In genomic region chr1:11650331-11650991, GRCh38 we compare ENCODE assay signal across 8 cellular contexts. TPM values are rescaled to one million over a fixed set of nuclear protein-coding genes. Genes with fewer than 3 reads are reported as not detected.
DNase-seq lines count a peak whose midpoint lies in the region; ATAC-seq, FAIRE-seq and TF ChIP-seq lines count a peak whose summit lies in the region.

No MANE protein-coding gene starts in this region.

- WGBS in suprapubic skin = 52% methylated on average over 29 of the region's 47 CpGs

- H3K9me3 Mint-ChIP-seq in activated T-helper 17 cell treated with anti-CD3 and anti-CD28 coated beads, Interleukin-2, amount 50 U/mL, for 72 hours = no peaks in the 10 kb centered on the region

- H3K27ac Mint-ChIP-seq in activated T-helper 17 cell treated with anti-CD3 and anti-CD28 coated beads, Interleukin-2, amount 50 U/mL, for 72 hours = peak overlapping the region; percentile 60

- no peaks in the 10 kb centered on the region for H3K36me3 ChIP-seq in suprapubic skin

- DNase-seq in AG10803 (ENCODE audit: low read depth) (peak; percentile 54), HCEC 1CT (peak; percentile 34), RCC 7860 (ENCODE audit: low spot score) (peak; percentile 54), foreskin keratinocyte (no peak), nucleus accumbens (lab: John Stamatoyannopoulos, UW) (peak in 47 of 56 donors; percentile 20 to 81 (median 44)), suprapubic skin (ENCODE audit: low spot score in 2 of 2) (peak; percentile 81 to 87)

- H3K27me3 ChIP-seq in foreskin keratinocyte = peaks cover 10% of the 10 kb centered on the region
- H3K27me3 ChIP-seq in suprapubic skin = peaks cover 10% of the 10 kb centered on the region

- ATAC-seq in activated T-helper 17 cell treated with anti-CD3 and anti-CD28 coated beads, Interleukin-2, amount 50 U/mL, for 72 hours (replicated peaks) = peak; percentile 71
- peak; percentile 21 for ATAC-seq in foreskin keratinocyte
- no peak for ATAC-seq in GM18520 (IDR thresholded peaks at IDR 0.05; ENCODE audit: unreplicated experiment)

- peaks cover 5% of the 10 kb centered on the region for H3K4me1 Mint-ChIP-seq in activated T-helper 17 cell treated with anti-CD3 and anti-CD28 coated beads, Interleukin-2, amount 50 U/mL, for 72 hours

- no peaks in the 10 kb centered on the region for H3K36me3 Mint-ChIP-seq in activated T-helper 17 cell treated with anti-CD3 and anti-CD28 coated beads, Interleukin-2, amount 50 U/mL, for 72 hours (ENCODE audit: low read depth)

- no peak overlapping the region for H3K4me3 ChIP-seq in AG10803 (ENCODE audit: low read length)
- H3K4me3 ChIP-seq in suprapubic skin = peak overlapping the region; percentile 17

- no peaks in the 10 kb centered on the region for H3K27me3 Mint-ChIP-seq in activated T-helper 17 cell treated with anti-CD3 and anti-CD28 coated beads, Interleukin-2, amount 50 U/mL, for 72 hours

- H3K4me1 ChIP-seq in foreskin keratinocyte (no peaks in the 10 kb centered on the region), suprapubic skin (peaks cover 33% of the 10 kb centered on the region)

- H3K27ac ChIP-seq in foreskin keratinocyte (no peak overlapping the region), suprapubic skin (no peak overlapping the region)

- TF ChIP-seq CTCF in AG10803 (conservative IDR thresholded peaks at IDR 0.05; ENCODE audit: low read length) = peak; percentile 52
- peak; percentile 79 for TF ChIP-seq CTCF in foreskin keratinocyte (conservative IDR thresholded peaks at IDR 0.05)
- TF ChIP-seq CTCF in suprapubic skin (IDR thresholded peaks at IDR 0.05) = peak; percentile 27 to 62

- TF ChIP-seq POLR2A in suprapubic skin (IDR thresholded peaks at IDR 0.05) = no peak

- FAIRE-seq in RCC 7860 (lab: Jason Lieb, UNC) = no peak

- H3K4me3 Mint-ChIP-seq in activated T-helper 17 cell treated with anti-CD3 and anti-CD28 coated beads, Interleukin-2, amount 50 U/mL, for 72 hours = peak overlapping the region; percentile 80

- H3K9me3 ChIP-seq in suprapubic skin = no peaks in the 10 kb centered on the region

- no peak for TF ChIP-seq EP300 in suprapubic skin (IDR thresholded peaks at IDR 0.05)

RNA-seq across cellular contexts. Expression of gene FBXO2, which starts 3.8 kb away (rescaled TPM):
- 1 to 10 TPM; 1.3 to 4.0 TPM for total RNA-seq in activated T-helper 17 cell treated with anti-CD3 and anti-CD28 coated beads, Interleukin-2, amount 50 U/mL, for 72 hours
- total RNA-seq in foreskin keratinocyte = 30.9 and 35.0 TPM in 2 replicates
- 42.6 and 57.7 TPM in 2 replicates for polyA plus RNA-seq in foreskin keratinocyte
- total RNA-seq in suprapubic skin = 10 to 100 TPM in 3 of 4 donors, 1 to 10 TPM in 1; 8.2 to 16.7 (median 13.5) TPM

RNA-seq across cellular contexts. Expression of gene FBXO44, which starts 4.2 kb away (rescaled TPM):
- total RNA-seq in activated T-helper 17 cell treated with anti-CD3 and anti-CD28 coated beads, Interleukin-2, amount 50 U/mL, for 72 hours = 10 to 100 TPM; 13.8 to 21.7 TPM
- total RNA-seq in foreskin keratinocyte (23.3 and 23.8 TPM in 2 replicates), suprapubic skin (10 to 100 TPM; 17.2 to 56.3 (median 28.1) TPM)
- 29.4 and 31.2 TPM in 2 replicates for polyA plus RNA-seq in foreskin keratinocyte

RNA-seq across cellular contexts. Expression of gene FBXO6, which starts 13.5 kb away (rescaled TPM):
- total RNA-seq in activated T-helper 17 cell treated with anti-CD3 and anti-CD28 coated beads, Interleukin-2, amount 50 U/mL, for 72 hours = 1 to 10 TPM; 2.0 to 6.2 TPM
- total RNA-seq in foreskin keratinocyte (10.4 and 11.6 TPM in 2 replicates), suprapubic skin (10 to 100 TPM; 13.7 to 21.5 (median 15.9) TPM)
- 14.6 and 16.5 TPM in 2 replicates for polyA plus RNA-seq in foreskin keratinocyte

RNA-seq across cellular contexts. Expression of gene MAD2L2, which starts 30.5 kb away (rescaled TPM):
- 10 to 100 TPM; 63.1 to 63.3 TPM for total RNA-seq in activated T-helper 17 cell treated with anti-CD3 and anti-CD28 coated beads, Interleukin-2, amount 50 U/mL, for 72 hours
- 51.5 and 55.9 TPM in 2 replicates for total RNA-seq in foreskin keratinocyte
- polyA plus RNA-seq in foreskin keratinocyte = 73.8 and 74.5 TPM in 2 replicates
- total RNA-seq in suprapubic skin = 10 to 100 TPM; 25.4 to 35.0 (median 32.7) TPM

RNA-seq across cellular contexts. Expression of gene DRAXIN, which starts 41.0 kb away (rescaled TPM):
- total RNA-seq in activated T-helper 17 cell treated with anti-CD3 and anti-CD28 coated beads, Interleukin-2, amount 50 U/mL, for 72 hours = under 1 TPM; 0.04 to 0.13 TPM
- total RNA-seq in foreskin keratinocyte (not detected in 2 replicates), suprapubic skin (under 1 TPM in 3 of 4 donors, not detected in 1; 0.08 to 0.10 (median 0.08) TPM)
- not detected in 2 replicates for polyA plus RNA-seq in foreskin keratinocyte

Comparison
In these comparisons a context has a peak if more than half of its experiments do, and no peak if none do; other contexts are left out.
1. DNase-seq: peak in AG10803 (single experiment), HCEC 1CT (single experiment), RCC 7860 (single experiment), nucleus accumbens (47 of 56) and suprapubic skin (2 of 2); none in foreskin keratinocyte (0 of 2).
2. Peak in every context shown above with its lines, with median percentiles within 50 percentile points of each other: CTCF ChIP-seq.